In genomic region chr6:1313755-1314503, GRCh38 we compare ENCODE assay signal across 9 cellular contexts. TPM values are rescaled to one million over a fixed set of nuclear protein-coding genes. Genes with fewer than 3 reads are reported as not detected.
DNase-seq lines count a peak whose midpoint lies in the region; ATAC-seq and TF ChIP-seq lines count a peak whose summit lies in the region.
"Had no signal": no experiment of that assay in that cellular context is flagged by ENCODE, and none has a peak within 500 bp of the region (broad histone marks: within the 10 kb centered on the region; RNA-seq: fewer than 3 reads in every experiment).

No MANE protein-coding gene starts in this region.

- no peaks in the 10 kb centered on the region for H3K36me3 ChIP-seq in colonic mucosa
- H3K36me3 ChIP-seq in effector memory CD4-positive, alpha-beta T cell (ENCODE audit: control insufficient read depth, insufficient read depth, low read length), result no peaks in the 10 kb centered on the region

- CTCF ChIA-PET in Calu3 (lab: Charles Lee), result interaction anchor here (1.6 to 3.8 kb wide), 2 partner anchors 11 to 22 kb away, joined by 5 to 17 read pairs; no protein-coding TSS in a partner anchor

- peaks cover 79% of the 10 kb centered on the region for H3K36me3 Mint-ChIP-seq in Calu3 (ENCODE audit: insufficient read depth, unreplicated experiment)
- peaks cover 0 to 11% (median 6%) of the 10 kb centered on the region in 3 donors for H3K36me3 Mint-ChIP-seq in naive thymus-derived CD8-positive, alpha-beta T cell

- peak overlapping the region; percentile 76 for H3K4me3 Mint-ChIP-seq in Calu3 (ENCODE audit: low read depth, unreplicated experiment)
- H3K4me3 Mint-ChIP-seq in naive thymus-derived CD8-positive, alpha-beta T cell, result peak overlapping the region in 9 of 10 donors; percentile 2 to 72 (median 56)

- no peak overlapping the region for H3K9ac ChIP-seq in colonic mucosa (ENCODE audit: low read depth in 2 of 2, low read length in 2 of 2)

- H3K4me1 ChIP-seq in colonic mucosa, result no peaks in the 10 kb centered on the region
- peaks cover 5% of the 10 kb centered on the region for H3K4me1 ChIP-seq in effector memory CD4-positive, alpha-beta T cell (ENCODE audit: control insufficient read depth, insufficient read depth, low read length, poor library complexity, severe bottlenecking)

- H3K9me3 Mint-ChIP-seq in Calu3 (ENCODE audit: low read depth, unreplicated experiment), result no peaks in the 10 kb centered on the region
- peaks cover 0 to 9% (median 0%) of the 10 kb centered on the region in 9 donors for H3K9me3 Mint-ChIP-seq in naive thymus-derived CD8-positive, alpha-beta T cell

- DNase-seq in Calu3 (peak; percentile 83), colonic mucosa (peak; percentile 58)
- DNase-seq in naive thymus-derived CD8-positive, alpha-beta T cell, result no peak
- no peak for DNase-seq in effector memory CD4-positive, alpha-beta T cell

- no peak overlapping the region for H3K4me3 ChIP-seq in colonic mucosa
- no peak overlapping the region for H3K4me3 ChIP-seq in effector memory CD4-positive, alpha-beta T cell (ENCODE audit: insufficient read depth, low read depth, low read length, poor library complexity, severe bottlenecking)

- peaks cover 25% of the 10 kb centered on the region for H3K4me1 Mint-ChIP-seq in Calu3 (ENCODE audit: low read depth, unreplicated experiment)
- H3K4me1 Mint-ChIP-seq in naive thymus-derived CD8-positive, alpha-beta T cell, result peaks cover 16 to 37% (median 29%) of the 10 kb centered on the region in 4 donors

- no peak overlapping the region for H3K27ac ChIP-seq in colonic mucosa
- no peak overlapping the region for H3K27ac ChIP-seq in effector memory CD4-positive, alpha-beta T cell (ENCODE audit: insufficient read depth, low read length, poor library complexity, severe bottlenecking)
- H3K27ac ChIP-seq: HL-60 had no signal

- no peaks in the 10 kb centered on the region for H3K27me3 Mint-ChIP-seq in Calu3 (ENCODE audit: unreplicated experiment)
- peaks cover 30 to 73% (median 55%) of the 10 kb centered on the region in 5 donors for H3K27me3 Mint-ChIP-seq in naive thymus-derived CD8-positive, alpha-beta T cell

- TSS peak; percentile 74 for BruUV-seq in Calu3 (replicated peaks; lab: Mats Ljungman, UMichigan)

- intact Hi-C loops in Calu3 (cut with micrococcal nuclease; ENCODE audit: unreplicated experiment), result loop anchor here (2.0 to 10.0 kb wide), 2 partner anchors 21 to 49 kb away; no protein-coding TSS in a partner anchor
- intact Hi-C loops in colonic mucosa (cut with DNase I), result no loop called here

- TF ChIP-seq CTCF in Calu3 (IDR thresholded peaks at IDR 0.05; ENCODE audit: unreplicated experiment), result peak; percentile 40
- peak; percentile 59 for TF ChIP-seq CTCF in LNCAP (IDR thresholded peaks at IDR 0.05)
- no peak for TF ChIP-seq CTCF in colonic mucosa (IDR thresholded peaks at IDR 0.05)

- POLR2A ChIA-PET in naive thymus-derived CD8-positive, alpha-beta T cell (lab: Charles Lee), result no interaction called here

- no peaks in the 10 kb centered on the region for H3K9me3 ChIP-seq in colonic mucosa
- no peaks in the 10 kb centered on the region for H3K9me3 ChIP-seq in effector memory CD4-positive, alpha-beta T cell (ENCODE audit: control insufficient read depth, low read length)

- peaks cover 65% of the 10 kb centered on the region for H3K27me3 ChIP-seq in colonic mucosa
- H3K27me3 ChIP-seq in effector memory CD4-positive, alpha-beta T cell (replicated peaks; ENCODE audit: control insufficient read depth, insufficient read depth, low read length, poor library complexity, severe bottlenecking), result peaks cover 11% of the 10 kb centered on the region

- peak overlapping the region; percentile 97 for H3K27ac Mint-ChIP-seq in Calu3 (ENCODE audit: unreplicated experiment)
- no peak overlapping the region for H3K27ac Mint-ChIP-seq in naive thymus-derived CD8-positive, alpha-beta T cell

- peak in 1 of 2 donors; percentile 22 for ATAC-seq in naive thymus-derived CD8-positive, alpha-beta T cell
- ATAC-seq in GM21515 (IDR thresholded peaks at IDR 0.05; ENCODE audit: unreplicated experiment) (no peak), GM19324 (IDR thresholded peaks at IDR 0.05; ENCODE audit: low FRiP score, unreplicated experiment) (no peak), HG02571 (IDR thresholded peaks at IDR 0.05; ENCODE audit: unreplicated experiment) (no peak)

RNA-seq across cellular contexts. Expression of gene FOXQ1, which starts 2.0 kb away (rescaled TPM):
- 46.1 and 51.0 TPM in 2 replicates for total RNA-seq in Calu3 (2022)
- total RNA-seq in colonic mucosa, result under 1 TPM; 0.42 to 0.82 TPM
- not detected for total RNA-seq in naive thymus-derived CD8-positive, alpha-beta T cell
- not detected for polyA plus RNA-seq in naive thymus-derived CD8-positive, alpha-beta T cell

Comparison
In these comparisons a context has a peak if more than half of its experiments do, and no peak if none do; other contexts are left out.
1. DNase-seq: peak in Calu3 (single experiment) and colonic mucosa (single experiment); none in naive thymus-derived CD8-positive, alpha-beta T cell (0 of 10) and effector memory CD4-positive, alpha-beta T cell (0 of 3).
2. RNA of gene FOXQ1, which starts 2.0 kb away (total RNA-seq): 46.1 to 51.0 TPM in Calu3; 0.42 to 0.82 TPM in colonic mucosa and not detected in naive thymus-derived CD8-positive, alpha-beta T cell; every median in the first group is over 10 times any median in the second.